ENCODE assay signal across 22 cellular contexts in the genomic region with DNA sequence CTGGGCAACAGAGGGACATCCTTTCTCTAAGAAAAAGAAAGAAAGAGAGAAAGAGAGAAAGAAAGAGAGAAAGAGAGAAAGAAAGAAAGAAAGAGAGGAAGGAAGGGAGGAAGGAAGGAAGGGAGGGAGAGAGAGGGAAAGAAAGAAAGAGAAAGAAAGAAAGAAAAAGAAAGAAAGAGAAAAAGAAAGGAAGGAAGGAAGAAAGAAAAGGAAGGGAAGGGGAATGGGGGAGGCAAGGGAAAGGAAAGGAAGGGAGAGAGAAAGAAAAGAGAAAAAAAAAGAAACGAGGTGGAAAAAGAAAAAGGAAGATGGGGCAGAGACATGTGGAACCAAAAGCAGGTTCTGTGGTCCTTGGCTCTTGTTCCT.
A peak's percentile ranks its signal among the peaks of the same experiment; 100 is the strongest.
DNase-seq lines count a peak whose midpoint lies in the region; ATAC-seq, FAIRE-seq and TF ChIP-seq lines count a peak whose summit lies in the region.
"Had no signal": no experiment of that assay in that cellular context is flagged by ENCODE, and none has a peak within 500 bp of the region (broad histone marks: within the 10 kb centered on the region; RNA-seq: fewer than 3 reads in every experiment).

No MANE protein-coding gene starts in this region.

- no peaks in the 10 kb centered on the region for H3K36me3 ChIP-seq in Karpas-422 (ENCODE audit: insufficient read depth, low read length)
- no peaks in the 10 kb centered on the region for H3K36me3 ChIP-seq in pancreas
- H3K36me3 ChIP-seq: breast epithelium, transverse colon had no signal

- no peaks in the 10 kb centered on the region for H3K27me3 Mint-ChIP-seq in activated CD8-positive, alpha-beta memory T cell treated with anti-CD3 and anti-CD28 coated beads, Interleukin-2, amount 10 ng/mL, durations not matched to agents 7 days and 5 days
- H3K27me3 Mint-ChIP-seq in activated T-helper 2 cell treated with anti-CD3 and anti-CD28 coated beads, Interferon-gamma antibody, Interleukin-2, Interleukin-4, amounts not matched to agents 10 μg/mL and 5 μg/mL and 100 μg/mL, durations not matched to agents 14 hours and 24 hours and 36 hours (ENCODE audit: low read depth), result no peaks in the 10 kb centered on the region
- peaks cover 0 to 2% of the 10 kb centered on the region in 2 donors for H3K27me3 Mint-ChIP-seq in natural killer cell treated with Interleukin-12 subunit alpha and Interleukin-12 subunit beta and Interleukin-15 and Interleukin-18, amount 100 ng/mL, for 72 hours
- H3K27me3 Mint-ChIP-seq: CD4-positive, alpha-beta T cell had no signal

- H3K9me3 ChIP-seq in Karpas-422 (ENCODE audit: low read length) (no peaks in the 10 kb centered on the region), pancreas (no peaks in the 10 kb centered on the region)
- H3K9me3 ChIP-seq: breast epithelium, transverse colon had no signal

- WGBS in pancreas, 2 donors, result 44 to 56% methylated on average over 1 of the region's 1 CpG

- no peaks in the 10 kb centered on the region for H3K9me3 Mint-ChIP-seq in activated CD8-positive, alpha-beta memory T cell treated with anti-CD3 and anti-CD28 coated beads, Interleukin-2, amount 10 ng/mL, durations not matched to agents 7 days and 5 days (ENCODE audit: low read depth)
- no peaks in the 10 kb centered on the region for H3K9me3 Mint-ChIP-seq in activated T-helper 2 cell treated with anti-CD3 and anti-CD28 coated beads, Interferon-gamma antibody, Interleukin-2, Interleukin-4, amounts not matched to agents 10 μg/mL and 5 μg/mL and 100 μg/mL, durations not matched to agents 14 hours and 24 hours and 36 hours
- peaks cover 2% of the 10 kb centered on the region for H3K9me3 Mint-ChIP-seq in natural killer cell treated with Interleukin-12 subunit alpha and Interleukin-12 subunit beta and Interleukin-15 and Interleukin-18, amount 100 ng/mL, for 72 hours
- H3K9me3 Mint-ChIP-seq: CD4-positive, alpha-beta T cell had no signal

- peak overlapping the region; percentile 92 for H3K27ac Mint-ChIP-seq in activated CD8-positive, alpha-beta memory T cell treated with anti-CD3 and anti-CD28 coated beads, Interleukin-2, amount 10 ng/mL, durations not matched to agents 7 days and 5 days
- peak overlapping the region; percentile 89 for H3K27ac Mint-ChIP-seq in activated T-helper 2 cell treated with anti-CD3 and anti-CD28 coated beads, Interferon-gamma antibody, Interleukin-2, Interleukin-4, amounts not matched to agents 10 μg/mL and 5 μg/mL and 100 μg/mL, durations not matched to agents 14 hours and 24 hours and 36 hours
- peak overlapping the region; percentile 91 to 100 for H3K27ac Mint-ChIP-seq in natural killer cell treated with Interleukin-12 subunit alpha and Interleukin-12 subunit beta and Interleukin-15 and Interleukin-18, amount 100 ng/mL, for 72 hours
- H3K27ac Mint-ChIP-seq: CD4-positive, alpha-beta T cell had no signal

- H3K36me3 Mint-ChIP-seq in activated CD8-positive, alpha-beta memory T cell treated with anti-CD3 and anti-CD28 coated beads, Interleukin-2, amount 10 ng/mL, durations not matched to agents 7 days and 5 days, result peaks cover 1% of the 10 kb centered on the region
- no peaks in the 10 kb centered on the region for H3K36me3 Mint-ChIP-seq in activated T-helper 2 cell treated with anti-CD3 and anti-CD28 coated beads, Interferon-gamma antibody, Interleukin-2, Interleukin-4, amounts not matched to agents 10 μg/mL and 5 μg/mL and 100 μg/mL, durations not matched to agents 14 hours and 24 hours and 36 hours (ENCODE audit: low read depth)
- H3K36me3 Mint-ChIP-seq in natural killer cell treated with Interleukin-12 subunit alpha and Interleukin-12 subunit beta and Interleukin-15 and Interleukin-18, amount 100 ng/mL, for 72 hours, result peaks cover 5% of the 10 kb centered on the region

- H3K4me1 ChIP-seq in Karpas-422 (ENCODE audit: low read length), result peaks cover 44% of the 10 kb centered on the region
- no peaks in the 10 kb centered on the region for H3K4me1 ChIP-seq in pancreas
- H3K4me1 ChIP-seq: foreskin keratinocyte had no signal

- CTCF ChIA-PET in activated CD8-positive, alpha-beta memory T cell treated with anti-CD3 and anti-CD28 coated beads, Interleukin-2, amount 10 ng/mL, durations not matched to agents 7 days and 5 days (lab: Charles Lee), result no interaction called here

- no peak for ATAC-seq in activated CD8-positive, alpha-beta memory T cell treated with anti-CD3 and anti-CD28 coated beads, Interleukin-2, amount 10 ng/mL, durations not matched to agents 7 days and 5 days
- ATAC-seq in natural killer cell treated with Interleukin-12 subunit alpha and Interleukin-12 subunit beta and Interleukin-15 and Interleukin-18, amount 100 ng/mL, for 72 hours, result no peak
- no peak for ATAC-seq in pancreas
- ATAC-seq: foreskin keratinocyte had no signal

- intact Hi-C loops in activated T-helper 2 cell treated with anti-CD3 and anti-CD28 coated beads, Interferon-gamma antibody, Interleukin-2, Interleukin-4, amounts not matched to agents 10 μg/mL and 5 μg/mL and 100 μg/mL, durations not matched to agents 14 hours and 24 hours and 36 hours (cut with micrococcal nuclease), result no loop called here
- intact Hi-C loops in pancreas (cut with DNase I), result no loop called here

- peak overlapping the region; percentile 26 for H3K4me2 ChIP-seq in Karpas-422 (ENCODE audit: low read depth, low read length, poor library complexity, severe bottlenecking)

- H4K20me1 ChIP-seq in Karpas-422 (ENCODE audit: insufficient read depth, low read depth, low read length), result no peaks in the 10 kb centered on the region

- TF ChIP-seq CTCF in pancreas (IDR thresholded peaks at IDR 0.05), result no peak

- H3K4me3 Mint-ChIP-seq in activated CD8-positive, alpha-beta memory T cell treated with anti-CD3 and anti-CD28 coated beads, Interleukin-2, amount 10 ng/mL, durations not matched to agents 7 days and 5 days, result peak overlapping the region; percentile 13
- peak overlapping the region; percentile 51 for H3K4me3 Mint-ChIP-seq in activated T-helper 2 cell treated with anti-CD3 and anti-CD28 coated beads, Interferon-gamma antibody, Interleukin-2, Interleukin-4, amounts not matched to agents 10 μg/mL and 5 μg/mL and 100 μg/mL, durations not matched to agents 14 hours and 24 hours and 36 hours (ENCODE audit: low read depth)
- H3K4me3 Mint-ChIP-seq in natural killer cell treated with Interleukin-12 subunit alpha and Interleukin-12 subunit beta and Interleukin-15 and Interleukin-18, amount 100 ng/mL, for 72 hours, result peak overlapping the region; percentile 87
- H3K4me3 Mint-ChIP-seq: CD4-positive, alpha-beta T cell had no signal

- H3K4me3 ChIP-seq in Karpas-422 (ENCODE audit: low read length) (no peak overlapping the region), pancreas (no peak overlapping the region)
- H3K4me3 ChIP-seq: breast epithelium, GM23248, transverse colon had no signal

- no peak overlapping the region for H3K27ac ChIP-seq in Karpas-422 (ENCODE audit: low read length)
- no peak overlapping the region for H3K27ac ChIP-seq in pancreas
- H3K27ac ChIP-seq: epithelial cell of prostate, foreskin keratinocyte, GM23248 had no signal

- no peak for FAIRE-seq in pancreas (lab: Jason Lieb, UNC)

- H3K9ac ChIP-seq in Karpas-422 (ENCODE audit: low read length), result no peak overlapping the region
- H3K9ac ChIP-seq: GM23248 had no signal

- no peaks in the 10 kb centered on the region for H3K27me3 ChIP-seq in Karpas-422 (ENCODE audit: low read length)
- H3K27me3 ChIP-seq in pancreas, result no peaks in the 10 kb centered on the region
- H3K27me3 ChIP-seq: breast epithelium, foreskin keratinocyte, transverse colon had no signal

- H2AFZ ChIP-seq in Karpas-422 (ENCODE audit: low read length), result no peak overlapping the region
- H2AFZ ChIP-seq: GM23248 had no signal

- H3K79me2 ChIP-seq in Karpas-422 (ENCODE audit: low read length), result no peaks in the 10 kb centered on the region

- no peak for DNase-seq in activated CD8-positive, alpha-beta memory T cell treated with anti-CD3 and anti-CD28 coated beads, Interleukin-2, amount 10 ng/mL, durations not matched to agents 7 days and 5 days
- no peak for DNase-seq in activated CD8-positive, alpha-beta memory T cell treated with anti-CD3 and anti-CD28 coated beads, Interleukin-2, amount 50 U/mL, for 4 hours
- DNase-seq in Karpas-422 (no peak), HuH-7 (ENCODE audit: low spot score) (no peak), AML-193 (lab: John Stamatoyannopoulos, UW) (no peak), pancreas (no peak)
- DNase-seq in activated T-helper 2 cell treated with anti-CD3 and anti-CD28 coated beads, Interferon-gamma antibody, Interleukin-2, Interleukin-4, amounts not matched to agents 10 μg/mL and 5 μg/mL and 100 μg/mL, durations not matched to agents 14 hours and 24 hours and 36 hours (ENCODE audit: low spot score), result no peak
- no peak for DNase-seq in natural killer cell treated with Interleukin-12 subunit alpha and Interleukin-12 subunit beta and Interleukin-15 and Interleukin-18, amount 100 ng/mL, for 72 hours (ENCODE audit: low spot score)
- DNase-seq: CD4-positive, alpha-beta T cell; DND-41; foreskin keratinocyte; GM23248; hypothalamus; kidney glomerular epithelial cell; mesendoderm; NCI-H187 treated with DMSO at 0.1 percent for 48 hours; NCI-H345; RPMI8226; SW 1271; transverse colon had no signal

- H3K4me1 Mint-ChIP-seq in activated CD8-positive, alpha-beta memory T cell treated with anti-CD3 and anti-CD28 coated beads, Interleukin-2, amount 10 ng/mL, durations not matched to agents 7 days and 5 days, result peaks cover 32% of the 10 kb centered on the region
- H3K4me1 Mint-ChIP-seq in activated T-helper 2 cell treated with anti-CD3 and anti-CD28 coated beads, Interferon-gamma antibody, Interleukin-2, Interleukin-4, amounts not matched to agents 10 μg/mL and 5 μg/mL and 100 μg/mL, durations not matched to agents 14 hours and 24 hours and 36 hours (ENCODE audit: low read depth), result peaks cover 44% of the 10 kb centered on the region
- peaks cover 40 to 49% of the 10 kb centered on the region in 2 donors for H3K4me1 Mint-ChIP-seq in natural killer cell treated with Interleukin-12 subunit alpha and Interleukin-12 subunit beta and Interleukin-15 and Interleukin-18, amount 100 ng/mL, for 72 hours (ENCODE audit: low read depth in 2 of 2)

- H3K9me2 ChIP-seq in Karpas-422 (replicated peaks; ENCODE audit: insufficient read depth, low read length), result no peaks in the 10 kb centered on the region

Comparison
In these comparisons a context has a peak if more than half of its experiments do, and no peak if none do; other contexts are left out.
1. H3K4me3 Mint-ChIP-seq: peak in every context shown above with its lines; median percentile 87 in natural killer cell treated with Interleukin-12 subunit alpha and Interleukin-12 subunit beta and Interleukin-15 and Interleukin-18, amount 100 ng/mL, for 72 hours; 51 in activated T-helper 2 cell treated with anti-CD3 and anti-CD28 coated beads, Interferon-gamma antibody, Interleukin-2, Interleukin-4, amounts not matched to agents 10 μg/mL and 5 μg/mL and 100 μg/mL, durations not matched to agents 14 hours and 24 hours and 36 hours; 13 in activated CD8-positive, alpha-beta memory T cell treated with anti-CD3 and anti-CD28 coated beads, Interleukin-2, amount 10 ng/mL, durations not matched to agents 7 days and 5 days.